In genomic region chr17:7572588-7573323, GRCh38 we compare ENCODE assay signal across 8 cellular contexts. TPM values are rescaled to one million over a fixed set of nuclear protein-coding genes. Genes with fewer than 3 reads are reported as not detected.
DNase-seq lines count a peak whose midpoint lies in the region; ATAC-seq, FAIRE-seq and TF ChIP-seq lines count a peak whose summit lies in the region.

No MANE protein-coding gene starts in this region.

- no peak; a peak in 1 of 5 replicates for TF ChIP-seq EP300 in A549 (IDR thresholded peaks at IDR 0.05)

- H3K4me3 ChIP-seq in A549 = peak overlapping the region; percentile 96
- peak overlapping the region; percentile 85 to 96 (median 91) for H3K4me3 ChIP-seq in keratinocyte (ENCODE audit: control insufficient read depth in 2 of 3, extremely low read depth in 1 of 3, insufficient read depth in 2 of 3, low read depth in 1 of 3, low read length in 3 of 3)

- H3K27me3 ChIP-seq in keratinocyte (ENCODE audit: control insufficient read depth, extremely low read depth, insufficient read depth, low read length) = no peaks in the 10 kb centered on the region

- peak in 1 of 2 experiments; percentile 1; a peak in 5 of 6 replicates for ATAC-seq in A549
- ATAC-seq in GM18858 (IDR thresholded peaks at IDR 0.05; ENCODE audit: unreplicated experiment) = peak; percentile 85
- ATAC-seq in HG03196 (IDR thresholded peaks at IDR 0.05; ENCODE audit: unreplicated experiment) = peak; percentile 9
- peak; percentile 84 for ATAC-seq in central memory CD8-positive, alpha-beta T cell (replicated peaks; ENCODE audit: extremely low read depth, poor library complexity, severe bottlenecking)

- peaks cover 39% of the 10 kb centered on the region for H4K20me1 ChIP-seq in keratinocyte (ENCODE audit: control insufficient read depth, extremely low read depth, insufficient read depth, low read length)

- TF ChIP-seq POLR2A in A549 (IDR thresholded peaks at IDR 0.05; ENCODE audit: low read length) = peak; percentile 98

- no peak; a peak in 1 of 5 replicates for TF ChIP-seq RAD21 in A549 (conservative IDR thresholded peaks at IDR 0.05 in 1 of 2, IDR thresholded peaks at IDR 0.05 in 1 of 2)

- TF ChIP-seq CTCF in A549 (IDR thresholded peaks at IDR 0.05) (no peak), keratinocyte (optimal IDR thresholded peaks at IDR 0.05 in 1 of 3, IDR thresholded peaks at IDR 0.05 in 1 of 3, conservative IDR thresholded peaks at IDR 0.05 in 1 of 3; ENCODE audit: extremely low read depth in 1 of 3, insufficient read depth in 2 of 3, low read length in 3 of 3) (no peak)

- FAIRE-seq in A549 (lab: Jason Lieb, UNC) (no peak), keratinocyte (lab: Jason Lieb, UNC) (peak; percentile 94)

- H2AFZ ChIP-seq in keratinocyte (ENCODE audit: control insufficient read depth, low read length) = no peak overlapping the region

- H3K27ac ChIP-seq in A549 (peak overlapping the region; percentile 96 to 97), keratinocyte (ENCODE audit: control insufficient read depth, insufficient read depth, low read length) (peak overlapping the region; percentile 93)

- H3K4me1 ChIP-seq in A549 = peaks cover 40% of the 10 kb centered on the region
- peaks cover 33% of the 10 kb centered on the region for H3K4me1 ChIP-seq in keratinocyte (ENCODE audit: control insufficient read depth, extremely low read depth, insufficient read depth, low read length)

- H3K79me2 ChIP-seq in keratinocyte (ENCODE audit: control insufficient read depth, insufficient read depth, low read length) = peaks cover 57% of the 10 kb centered on the region

- CTCF ChIA-PET in A549 (lab: Yijun Ruan, JAX) = interaction anchor here (0.7 to 4.3 kb wide), 4 partner anchors 8 to 115 kb away, joined by 3 to 48 read pairs (median 4); partner anchors contain the start of genes SENP3 and TP53

- POLR2A ChIA-PET in A549 (lab: Yijun Ruan, JAX) = interaction anchor here (0.6 to 5.0 kb wide), 7 partner anchors 11 to 367 kb away, joined by 3 to 34 read pairs (median 6); partner anchors contain the start of genes MPDU1, POLR2A, SOX15 and TP53

- H3K9me3 ChIP-seq in A549 (no peaks in the 10 kb centered on the region), keratinocyte (ENCODE audit: control insufficient read depth, low read depth, low read length) (no peaks in the 10 kb centered on the region)

- H3K36me3 ChIP-seq in keratinocyte (ENCODE audit: control insufficient read depth in 2 of 2, extremely low read depth in 1 of 2, insufficient read depth in 2 of 2, low read length in 2 of 2) = peaks cover 45 to 59% of the 10 kb centered on the region in 2 experiments

- peak overlapping the region; percentile 90 for H3K4me2 ChIP-seq in A549
- no peak overlapping the region for H3K4me2 ChIP-seq in keratinocyte (ENCODE audit: control insufficient read depth, extremely low read depth, insufficient read depth, low read depth, low read length)

- peak overlapping the region; percentile 100 for H3K4me3 Mint-ChIP-seq in central memory CD8-positive, alpha-beta T cell

- peaks cover 37% of the 10 kb centered on the region for H3K4me1 Mint-ChIP-seq in central memory CD8-positive, alpha-beta T cell

- no peaks in the 10 kb centered on the region for H3K27me3 Mint-ChIP-seq in central memory CD8-positive, alpha-beta T cell

- no peaks in the 10 kb centered on the region for H3K9me3 Mint-ChIP-seq in central memory CD8-positive, alpha-beta T cell

- H3K27ac Mint-ChIP-seq in central memory CD8-positive, alpha-beta T cell (ENCODE audit: low read depth) = peak overlapping the region; percentile 99

- H3K9ac ChIP-seq in keratinocyte (ENCODE audit: control insufficient read depth, extremely low read depth, insufficient read depth, low read length) = peak overlapping the region; percentile 98

- H3K9me1 ChIP-seq in keratinocyte (ENCODE audit: control insufficient read depth, extremely low read depth, insufficient read depth, low read length) = no peaks in the 10 kb centered on the region

- WGBS in A549 (ENCODE audit: missing lambda C conversion rate) = 2% methylated on average over 59 of the region's 73 CpGs

- peak; percentile 100 for DNase-seq in A549 (ENCODE audit: low read depth in 1 of 2, low spot score in 1 of 2)
- DNase-seq in NCI-H446 (lab: John Stamatoyannopoulos, UW) = peak; percentile 95 to 99
- DNase-seq in activated CD4-positive, CD25-positive, alpha-beta regulatory T cell treated with anti-CD3 and anti-CD28 coated beads, Interleukin-2, amount 50 U/mL, for 72 hours = peak; percentile 100
- peak; percentile 100 for DNase-seq in central memory CD8-positive, alpha-beta T cell (ENCODE audit: low spot score in 2 of 2)
- DNase-seq in keratinocyte (ENCODE audit: low read depth, low spot score) = peak; percentile 95
- DNase-seq in stimulated activated CD4-positive, alpha-beta T cell treated with anti-CD3 and anti-CD28 coated beads, Interleukin-12 subunit alpha, Interleukin-12 subunit beta, amount 100 ng/mL, for 4 hours = peak; percentile 99

- H3K36me3 Mint-ChIP-seq in central memory CD8-positive, alpha-beta T cell (ENCODE audit: insufficient read depth) = peaks cover 59% of the 10 kb centered on the region

- dilution Hi-C loops in keratinocyte (cut with MboI; ENCODE audit: extremely low pct_ligation_motif_present, low sequenced_read_pairs) = no loop called here

RNA-seq across cellular contexts. Expression of gene CD68, which starts 6.7 kb away (rescaled TPM):
- polyA plus RNA-seq in A549 (2011; rRNA removed) (14.9 and 17.7 TPM in 2 replicates), A549 (2017; fragmentation: RNase III; extraction: RNeasy Plus Mini Kit Qiagen cat#74134 plus additional on column Dnase treatment) (6.5 to 11.6 TPM (median 9.8 TPM) in 3 replicates), keratinocyte (12.2 to 26.6 TPM (median 14.0 TPM) in 3 replicates)
- 17.1 and 18.6 TPM in 2 replicates for polyA plus RNA-seq in A549 (2012; cell fraction: cytosol; rRNA removed)
- polyA plus RNA-seq in A549 (2012; cell fraction: nucleus; rRNA removed) = 3.5 and 7.3 TPM in 2 replicates
- polyA minus RNA-seq in A549 (2011; rRNA and poly(A)+ RNA removed) = 10.1 and 10.5 TPM in 2 replicates
- 17.3 TPM for polyA plus RNA-seq in keratinocyte (2011; ENCODE audit: low read depth)
- polyA plus RNA-seq in keratinocyte (2011; cell fraction: cytosol; rRNA removed) = 8.8 and 11.4 TPM in 2 replicates
- 2.3 and 4.7 TPM in 2 replicates for polyA plus RNA-seq in keratinocyte (2011; cell fraction: nucleus; rRNA removed)
- polyA plus RNA-seq in keratinocyte (2012; ENCODE audit: low replicate concordance) = 7.8 and 37.6 TPM in 2 replicates
- 9.5 to 21.7 TPM (median 16.4 TPM) in 3 replicates for polyA minus RNA-seq in keratinocyte
- 4.0 TPM for polyA minus RNA-seq in keratinocyte (2011; cell fraction: cytosol; rRNA and poly(A)+ RNA removed)
- polyA minus RNA-seq in keratinocyte (2011; cell fraction: nucleus; rRNA and poly(A)+ RNA removed) = 1.9 and 2.1 TPM in 2 replicates

RNA-seq across cellular contexts. Expression of gene MPDU1, which starts 10.9 kb away (rescaled TPM):
- polyA plus RNA-seq in A549 (2011; rRNA removed) = 148 and 204 TPM in 2 replicates
- 202 and 249 TPM in 2 replicates for polyA plus RNA-seq in A549 (2012; cell fraction: cytosol; rRNA removed)
- 243 and 331 TPM in 2 replicates for polyA plus RNA-seq in A549 (2012; cell fraction: nucleus; rRNA removed)
- polyA plus RNA-seq in A549 (2017; fragmentation: RNase III; extraction: RNeasy Plus Mini Kit Qiagen cat#74134 plus additional on column Dnase treatment) = 126 to 134 TPM (median 127 TPM) in 3 replicates
- 156 and 191 TPM in 2 replicates for polyA minus RNA-seq in A549 (2011; rRNA and poly(A)+ RNA removed)
- 57.8 to 71.5 TPM (median 63.0 TPM) in 3 replicates for polyA plus RNA-seq in keratinocyte
- polyA plus RNA-seq in keratinocyte (2011; ENCODE audit: low read depth) = 4.6 TPM
- polyA plus RNA-seq in keratinocyte (2011; cell fraction: cytosol; rRNA removed) = 34.9 and 50.7 TPM in 2 replicates
- polyA plus RNA-seq in keratinocyte (2011; cell fraction: nucleus; rRNA removed) = 59.1 and 75.4 TPM in 2 replicates
- 32.9 and 34.3 TPM in 2 replicates for polyA plus RNA-seq in keratinocyte (2012; ENCODE audit: low replicate concordance)
- 56.7 to 87.7 TPM (median 77.3 TPM) in 3 replicates for polyA minus RNA-seq in keratinocyte
- 35.3 TPM for polyA minus RNA-seq in keratinocyte (2011; cell fraction: cytosol; rRNA and poly(A)+ RNA removed)
- 21.5 and 22.4 TPM in 2 replicates for polyA minus RNA-seq in keratinocyte (2011; cell fraction: nucleus; rRNA and poly(A)+ RNA removed)

RNA-seq across cellular contexts. Expression of gene SENP3, which starts 11.0 kb away (rescaled TPM):
- 150 and 165 TPM in 2 replicates for polyA plus RNA-seq in A549 (2011; rRNA removed)
- polyA plus RNA-seq in A549 (2012; cell fraction: cytosol; rRNA removed) = 122 and 159 TPM in 2 replicates
- 85.8 and 114 TPM in 2 replicates for polyA plus RNA-seq in A549 (2012; cell fraction: nucleus; rRNA removed)
- polyA plus RNA-seq in A549 (2017; fragmentation: RNase III; extraction: RNeasy Plus Mini Kit Qiagen cat#74134 plus additional on column Dnase treatment) = 104 to 119 TPM (median 114 TPM) in 3 replicates
- 152 and 162 TPM in 2 replicates for polyA minus RNA-seq in A549 (2011; rRNA and poly(A)+ RNA removed)
- 98.9 to 110 TPM (median 99.1 TPM) in 3 replicates for polyA plus RNA-seq in keratinocyte
- 15.9 TPM for polyA plus RNA-seq in keratinocyte (2011; ENCODE audit: low read depth)
- polyA plus RNA-seq in keratinocyte (2011; cell fraction: cytosol; rRNA removed) = 90.1 and 106 TPM in 2 replicates
- 72.1 TPM in 2 replicates for polyA plus RNA-seq in keratinocyte (2011; cell fraction: nucleus; rRNA removed)
- 37.4 and 53.9 TPM in 2 replicates for polyA plus RNA-seq in keratinocyte (2012; ENCODE audit: low replicate concordance)
- 85.2 to 96.9 TPM (median 89.1 TPM) in 3 replicates for polyA minus RNA-seq in keratinocyte
- polyA minus RNA-seq in keratinocyte (2011; cell fraction: cytosol; rRNA and poly(A)+ RNA removed) = 71.0 TPM
- 19.2 and 31.1 TPM in 2 replicates for polyA minus RNA-seq in keratinocyte (2011; cell fraction: nucleus; rRNA and poly(A)+ RNA removed)

RNA-seq across cellular contexts. Expression of gene TNFSF13, which starts 14.2 kb away (rescaled TPM):
- 1.0 TPM in 2 replicates for polyA plus RNA-seq in A549 (2011; rRNA removed)
- polyA plus RNA-seq in A549 (2012; cell fraction: cytosol; rRNA removed) = 0.15 and 0.35 TPM in 2 replicates
- 0.88 and 1.0 TPM in 2 replicates for polyA plus RNA-seq in A549 (2012; cell fraction: nucleus; rRNA removed)
- 0.41 to 0.78 TPM (median 0.61 TPM) in 3 replicates for polyA plus RNA-seq in A549 (2017; fragmentation: RNase III; extraction: RNeasy Plus Mini Kit Qiagen cat#74134 plus additional on column Dnase treatment)
- 0.29 and 1.1 TPM in 2 replicates for polyA minus RNA-seq in A549 (2011; rRNA and poly(A)+ RNA removed)
- 2.4 to 5.7 TPM (median 3.9 TPM) in 3 replicates for polyA plus RNA-seq in keratinocyte
- 0.65 TPM for polyA plus RNA-seq in keratinocyte (2011; ENCODE audit: low read depth)
- 3.8 and 4.2 TPM in 2 replicates for polyA plus RNA-seq in keratinocyte (2011; cell fraction: cytosol; rRNA removed)
- 6.0 and 6.1 TPM in 2 replicates for polyA plus RNA-seq in keratinocyte (2011; cell fraction: nucleus; rRNA removed)
- 3.6 and 6.1 TPM in 2 replicates for polyA plus RNA-seq in keratinocyte (2012; ENCODE audit: low replicate concordance)
- 1.8 to 3.0 TPM (median 2.2 TPM) in 3 replicates for polyA minus RNA-seq in keratinocyte
- polyA minus RNA-seq in keratinocyte (2011; cell fraction: cytosol; rRNA and poly(A)+ RNA removed) = 2.1 TPM
- 2.2 and 3.6 TPM in 2 replicates for polyA minus RNA-seq in keratinocyte (2011; cell fraction: nucleus; rRNA and poly(A)+ RNA removed)

RNA-seq across cellular contexts. Expression of gene SOX15, which starts 17.1 kb away (rescaled TPM):
- polyA plus RNA-seq in A549 (2011; rRNA removed) (0.05 and 0.11 TPM in 2 replicates), A549 (2017; fragmentation: RNase III; extraction: RNeasy Plus Mini Kit Qiagen cat#74134 plus additional on column Dnase treatment) (0.19 to 0.30 TPM (median 0.22 TPM) in 3 replicates), keratinocyte (85.7 to 111 TPM (median 86.2 TPM) in 3 replicates)
- 0.17 and 0.21 TPM in 2 replicates for polyA plus RNA-seq in A549 (2012; cell fraction: cytosol; rRNA removed)
- polyA plus RNA-seq in A549 (2012; cell fraction: nucleus; rRNA removed) = 0.89 and 1.1 TPM in 2 replicates
- 0.58 TPM in 1 of 2 replicates, not detected in the other for polyA minus RNA-seq in A549 (2011; rRNA and poly(A)+ RNA removed)
- 21.8 TPM for polyA plus RNA-seq in keratinocyte (2011; ENCODE audit: low read depth)
- polyA plus RNA-seq in keratinocyte (2011; cell fraction: cytosol; rRNA removed) = 60.4 and 130 TPM in 2 replicates
- polyA plus RNA-seq in keratinocyte (2011; cell fraction: nucleus; rRNA removed) = 100.0 and 127 TPM in 2 replicates
- polyA plus RNA-seq in keratinocyte (2012; ENCODE audit: low replicate concordance) = 93.4 and 183 TPM in 2 replicates
- polyA minus RNA-seq in keratinocyte = 38.9 to 110 TPM (median 44.2 TPM) in 3 replicates
- polyA minus RNA-seq in keratinocyte (2011; cell fraction: cytosol; rRNA and poly(A)+ RNA removed) = 177 TPM
- polyA minus RNA-seq in keratinocyte (2011; cell fraction: nucleus; rRNA and poly(A)+ RNA removed) = 83.3 and 86.1 TPM in 2 replicates
